Comparison of ENCODE assay signal across 8 cellular contexts in genomic region chr1:40477680-40478057, GRCh38. TPM values are rescaled to one million over a fixed set of nuclear protein-coding genes. Genes with fewer than 3 reads are reported as not detected.
A peak's percentile ranks its signal among the peaks of the same experiment; 100 is the strongest.
DNase-seq lines count a peak whose midpoint lies in the region; ATAC-seq and TF ChIP-seq lines count a peak whose summit lies in the region.

No MANE protein-coding gene starts in this region.

- H3K4me1 ChIP-seq in esophagus squamous epithelium (peaks cover 4 to 16% (median 8%) of the 10 kb centered on the region in 3 donors), uterus (no peaks in the 10 kb centered on the region)

- peak overlapping the region; percentile 85 to 95 (median 90) for H3K4me3 Mint-ChIP-seq in IgD-negative memory B cell
- H3K4me3 Mint-ChIP-seq in natural killer cell treated with Interleukin-12 subunit alpha and Interleukin-12 subunit beta and Interleukin-15 and Interleukin-18, amount 100 ng/mL, for 72 hours, result peak overlapping the region; percentile 70

- peaks cover 0 to 18% (median 0%) of the 10 kb centered on the region in 3 donors for H3K36me3 ChIP-seq in esophagus squamous epithelium
- H3K36me3 ChIP-seq in uterus, result no peaks in the 10 kb centered on the region

- H3K27me3 ChIP-seq in esophagus squamous epithelium (no peaks in the 10 kb centered on the region), uterus (no peaks in the 10 kb centered on the region)

- no peak for TF ChIP-seq POLR2A in esophagus squamous epithelium (IDR thresholded peaks at IDR 0.05)
- TF ChIP-seq POLR2A in uterus (IDR thresholded peaks at IDR 0.05), result no peak

- peak in 1 of 2 donors; percentile 35 for ATAC-seq in natural killer cell treated with Interleukin-12 subunit alpha and Interleukin-12 subunit beta and Interleukin-15 and Interleukin-18, amount 100 ng/mL, for 72 hours

- TF ChIP-seq CTCF in esophagus squamous epithelium (IDR thresholded peaks at IDR 0.05) (no peak), uterus (IDR thresholded peaks at IDR 0.05) (no peak)

- peaks cover 14 to 33% (median 23%) of the 10 kb centered on the region in 3 donors for H3K9me3 Mint-ChIP-seq in IgD-negative memory B cell
- H3K9me3 Mint-ChIP-seq in natural killer cell treated with Interleukin-12 subunit alpha and Interleukin-12 subunit beta and Interleukin-15 and Interleukin-18, amount 100 ng/mL, for 72 hours, result peaks cover 17% of the 10 kb centered on the region

- DNase-seq in activated effector memory CD4-positive, alpha-beta T cell treated with anti-CD3 and anti-CD28 coated beads, Interleukin-2, amount 50 U/mL, for 16 hours, result peak; percentile 65
- no peak for DNase-seq in activated effector memory CD4-positive, alpha-beta T cell treated with Interleukin-2 at 50 U/mL for 16 hours
- DNase-seq in activated CD4-positive, alpha-beta T cell treated with anti-CD3 and anti-CD28 coated beads, Interleukin-2, amount 50 U/mL, for 48 hours, result peak; percentile 24 to 31
- DNase-seq in esophagus squamous epithelium (lab: John Stamatoyannopoulos, UW), result no peak
- DNase-seq in natural killer cell treated with Interleukin-12 subunit alpha and Interleukin-12 subunit beta and Interleukin-15 and Interleukin-18, amount 100 ng/mL, for 72 hours (ENCODE audit: low spot score), result no peak
- DNase-seq in uterus, result peak in 1 of 2 donors; percentile 16
- DNase-seq in SHP77 treated with DMSO at 0.1 percent for 48 hours (lab: John Stamatoyannopoulos, UW), result no peak

- H3K4me3 ChIP-seq in esophagus squamous epithelium, result peak overlapping the region; percentile 66 to 95 (median 88)
- peak overlapping the region; percentile 61 to 65 for H3K4me3 ChIP-seq in uterus

- intact Hi-C loops in esophagus squamous epithelium (cut with DNase I) (no loop called here), uterus (cut with DNase I; ENCODE audit: low total_unique reads) (no loop called here)

- H3K27me3 Mint-ChIP-seq in IgD-negative memory B cell, result no peaks in the 10 kb centered on the region
- H3K27me3 Mint-ChIP-seq in natural killer cell treated with Interleukin-12 subunit alpha and Interleukin-12 subunit beta and Interleukin-15 and Interleukin-18, amount 100 ng/mL, for 72 hours, result no peaks in the 10 kb centered on the region

- peaks cover 10 to 15% (median 12%) of the 10 kb centered on the region in 3 donors for H3K4me1 Mint-ChIP-seq in IgD-negative memory B cell
- H3K4me1 Mint-ChIP-seq in natural killer cell treated with Interleukin-12 subunit alpha and Interleukin-12 subunit beta and Interleukin-15 and Interleukin-18, amount 100 ng/mL, for 72 hours (ENCODE audit: low read depth in 2 of 2), result peaks cover 25 to 32% of the 10 kb centered on the region in 2 donors

- WGBS in esophagus squamous epithelium, 2 donors, result 1% methylated on average over 9 to 17 of the region's 17 CpGs

- H3K27ac Mint-ChIP-seq in IgD-negative memory B cell, result peak overlapping the region in 1 of 3 donors; percentile 60
- H3K27ac Mint-ChIP-seq in natural killer cell treated with Interleukin-12 subunit alpha and Interleukin-12 subunit beta and Interleukin-15 and Interleukin-18, amount 100 ng/mL, for 72 hours, result peak overlapping the region; percentile 25 to 51

- peaks cover 0 to 29% (median 16%) of the 10 kb centered on the region in 3 donors for H3K9me3 ChIP-seq in esophagus squamous epithelium
- H3K9me3 ChIP-seq in uterus, result peaks cover 0 to 3% of the 10 kb centered on the region in 2 donors

- peak overlapping the region; percentile 56 to 76 (median 63) for H3K27ac ChIP-seq in esophagus squamous epithelium
- H3K27ac ChIP-seq in uterus, result peak overlapping the region; percentile 15 to 64

- peaks cover 19% of the 10 kb centered on the region for H3K36me3 Mint-ChIP-seq in IgD-negative memory B cell
- peaks cover 29% of the 10 kb centered on the region for H3K36me3 Mint-ChIP-seq in natural killer cell treated with Interleukin-12 subunit alpha and Interleukin-12 subunit beta and Interleukin-15 and Interleukin-18, amount 100 ng/mL, for 72 hours

RNA-seq across cellular contexts. Expression of gene ZFP69, which starts 0.6 kb away (rescaled TPM):
- 5.7 TPM for polyA plus RNA-seq in IgD-negative memory B cell
- total RNA-seq in esophagus squamous epithelium (1 to 10 TPM; 2.6 to 3.7 (median 3.6) TPM), uterus (1 to 10 TPM in 2 of 4 donors, under 1 TPM in 1, not detected in 1; 0.26 to 9.0 (median 6.2) TPM)
- total RNA-seq in natural killer cell treated with Interleukin-12 subunit alpha and Interleukin-12 subunit beta and Interleukin-15 and Interleukin-18, amount 100 ng/mL, for 72 hours, result 1 to 10 TPM; 4.3 to 4.5 TPM

RNA-seq across cellular contexts. Expression of gene ZFP69B, which starts 27.4 kb away (rescaled TPM):
- 0.95 TPM for polyA plus RNA-seq in IgD-negative memory B cell
- total RNA-seq in esophagus squamous epithelium (1 to 10 TPM in 1 of 4 donors, under 1 TPM in 3; 0.57 to 1.6 (median 0.70) TPM), uterus (1 to 10 TPM in 2 of 4 donors, under 1 TPM in 1, not detected in 1; 0.88 to 7.7 (median 1.0) TPM)
- total RNA-seq in natural killer cell treated with Interleukin-12 subunit alpha and Interleukin-12 subunit beta and Interleukin-15 and Interleukin-18, amount 100 ng/mL, for 72 hours, result 1 to 10 TPM; 4.0 to 6.2 TPM

RNA-seq across cellular contexts. Expression of gene EXO5, which starts 30.9 kb away (rescaled TPM):
- 7.9 TPM for polyA plus RNA-seq in IgD-negative memory B cell
- total RNA-seq in esophagus squamous epithelium (1 to 10 TPM; 4.9 to 7.1 (median 5.7) TPM), uterus (10 to 100 TPM in 1 of 4 donors, 1 to 10 TPM in 3; 5.3 to 22.6 (median 8.2) TPM)
- 10 to 100 TPM; 13.1 to 14.2 TPM for total RNA-seq in natural killer cell treated with Interleukin-12 subunit alpha and Interleukin-12 subunit beta and Interleukin-15 and Interleukin-18, amount 100 ng/mL, for 72 hours

RNA-seq across cellular contexts. Expression of gene ZNF684, which starts 53.8 kb away (rescaled TPM):
- 4.5 TPM for polyA plus RNA-seq in IgD-negative memory B cell
- 1 to 10 TPM in 3 of 4 donors, under 1 TPM in 1; 0.27 to 3.1 (median 1.6) TPM for total RNA-seq in esophagus squamous epithelium
- total RNA-seq in natural killer cell treated with Interleukin-12 subunit alpha and Interleukin-12 subunit beta and Interleukin-15 and Interleukin-18, amount 100 ng/mL, for 72 hours, result 1 to 10 TPM; 6.6 to 9.3 TPM
- total RNA-seq in uterus, result 10 to 100 TPM in 2 of 4 donors, 1 to 10 TPM in 2; 2.7 to 11.8 (median 8.0) TPM

Comparison
In these comparisons a context has a peak if more than half of its experiments do, and no peak if none do; other contexts are left out.
1. DNase-seq: peak in activated effector memory CD4-positive, alpha-beta T cell treated with anti-CD3 and anti-CD28 coated beads, Interleukin-2, amount 50 U/mL, for 16 hours (single experiment) and activated CD4-positive, alpha-beta T cell treated with anti-CD3 and anti-CD28 coated beads, Interleukin-2, amount 50 U/mL, for 48 hours (2 of 2); none in activated effector memory CD4-positive, alpha-beta T cell treated with Interleukin-2 at 50 U/mL for 16 hours (single experiment), esophagus squamous epithelium (single experiment), natural killer cell treated with Interleukin-12 subunit alpha and Interleukin-12 subunit beta and Interleukin-15 and Interleukin-18, amount 100 ng/mL, for 72 hours (single experiment) and SHP77 treated with DMSO at 0.1 percent for 48 hours (single experiment).